9 cellular contexts compared by ENCODE assay signal in the genomic region with DNA sequence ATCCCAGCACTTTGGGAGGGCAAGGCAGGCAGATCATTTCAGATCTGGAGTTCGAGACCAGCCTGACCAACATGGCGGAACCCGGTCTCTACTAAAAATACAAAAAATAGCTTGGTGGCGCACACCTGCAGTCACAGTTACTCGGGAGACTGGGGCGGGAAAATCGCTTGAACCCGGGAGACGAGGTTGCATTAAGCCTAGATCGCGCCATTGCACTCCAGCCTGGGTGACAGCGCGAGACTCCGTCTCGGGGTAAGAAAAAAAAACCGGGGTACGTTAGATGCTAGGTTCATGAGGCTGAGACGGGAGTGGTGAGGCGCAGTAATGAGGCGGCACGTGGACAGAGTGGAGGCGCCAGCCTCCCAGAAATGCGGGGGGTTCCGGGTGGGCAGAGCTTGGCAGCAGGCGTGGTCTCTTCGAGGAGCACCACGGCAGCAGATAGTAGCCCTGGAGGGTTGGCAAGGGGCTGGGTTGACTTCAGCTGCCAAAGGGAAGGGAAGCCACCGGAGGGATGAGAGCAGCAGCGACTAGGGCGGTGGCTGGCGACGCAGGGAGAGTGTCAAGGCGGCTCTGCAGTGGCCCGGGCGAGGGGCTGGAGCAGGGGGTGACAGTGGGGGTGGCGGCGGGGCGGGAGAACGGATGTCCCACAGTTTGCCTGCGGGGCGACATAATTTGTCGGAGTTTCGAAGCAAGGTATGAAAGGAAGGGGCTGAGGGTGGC. TPM values are rescaled to one million over a fixed set of nuclear protein-coding genes. Genes with fewer than 3 reads are reported as not detected.
DNase-seq lines count a peak whose midpoint lies in the region; ATAC-seq and TF ChIP-seq lines count a peak whose summit lies in the region.
"Had no signal": no experiment of that assay in that cellular context is flagged by ENCODE, and none has a peak within 500 bp of the region (broad histone marks: within the 10 kb centered on the region; RNA-seq: fewer than 3 reads in every experiment).

No MANE protein-coding gene starts in this region.

- 0 out of 2 replicates have a peak, but pooled peaks cover 5% of the 10 kb centered on the region for H3K36me3 ChIP-seq in GM23248 (ENCODE audit: low read depth)
- peaks cover 11% of the 10 kb centered on the region; the same call in 1 of the 2 replicates for H3K36me3 ChIP-seq in SU-DHL-6 (ENCODE audit: low read length)
- H3K36me3 ChIP-seq in sigmoid colon = peaks cover 0 to 44% (median 22%) of the 10 kb centered on the region in 4 donors

- ATAC-seq in GM18505 (IDR thresholded peaks at IDR 0.05; ENCODE audit: unreplicated experiment) = no peak
- ATAC-seq in GM21529 (IDR thresholded peaks at IDR 0.05; ENCODE audit: unreplicated experiment) = no peak

- no peak for TF ChIP-seq POLR2A in sigmoid colon (IDR thresholded peaks at IDR 0.05)
- TF ChIP-seq POLR2A in GM18505 (IDR thresholded peaks at IDR 0.05; ENCODE audit: borderline replicate concordance, extremely low read depth, insufficient read depth, insufficient read length) = no peak

- intact Hi-C loops in sigmoid colon (cut with DNase I) = no loop called here

- H3K9ac ChIP-seq in GM23248 = peak overlapping the region; percentile 96
- H3K9ac ChIP-seq in SU-DHL-6 (ENCODE audit: low read length) = peak overlapping the region; percentile 99

- H3F3A ChIP-seq in GM23248 (ENCODE audit: insufficient read depth) (peaks cover 29% of the 10 kb centered on the region), SU-DHL-6 (ENCODE audit: insufficient read depth) (peaks cover 25% of the 10 kb centered on the region)

- peak overlapping the region; percentile 82; the same call in 1 of the 2 replicates for H2AFZ ChIP-seq in GM23248
- peak overlapping the region; percentile 89 for H2AFZ ChIP-seq in SU-DHL-6 (ENCODE audit: low read depth, low read length, severe bottlenecking)

- DNase-seq in GM23248 = peak; percentile 30
- DNase-seq in fibroblast of the aortic adventitia (ENCODE audit: low read depth) = no peak
- DNase-seq in sigmoid colon = no peak
- DNase-seq in HCEC 1CT = no peak
- no peak for DNase-seq in NCI-H187 treated with DMSO at 0.1 percent for 48 hours (lab: John Stamatoyannopoulos, UW)

- H3K4me2 ChIP-seq in GM23248 (ENCODE audit: unreplicated experiment) = peak overlapping the region; percentile 80
- peak overlapping the region; percentile 91 for H3K4me2 ChIP-seq in SU-DHL-6 (ENCODE audit: low read depth, low read length, poor library complexity, severe bottlenecking)

- H3K79me2 ChIP-seq in GM23248 (ENCODE audit: insufficient read depth) = peaks cover 82% of the 10 kb centered on the region
- H3K79me2 ChIP-seq in SU-DHL-6 (ENCODE audit: insufficient read depth, low read length) = peaks cover 48% of the 10 kb centered on the region

- H3K27ac ChIP-seq in GM23248 (peak overlapping the region; percentile 70), SU-DHL-6 (ENCODE audit: low read depth, low read length) (peak overlapping the region; percentile 54), sigmoid colon (peak overlapping the region; percentile 86 to 95 (median 93))

- in situ Hi-C loops in GM23248 (cut with MboI) = no loop called here

- H3K27me3 ChIP-seq in GM23248 (replicated peaks; ENCODE audit: insufficient read depth) = no peaks in the 10 kb centered on the region
- H3K27me3 ChIP-seq in SU-DHL-6 (ENCODE audit: low read length) = no peaks in the 10 kb centered on the region
- no peaks in the 10 kb centered on the region for H3K27me3 ChIP-seq in sigmoid colon

- H3K4me3 ChIP-seq in GM23248 (peak overlapping the region; percentile 90), SU-DHL-6 (ENCODE audit: insufficient read depth, low read length, poor library complexity, severe bottlenecking) (peak overlapping the region; percentile 97), fibroblast of the aortic adventitia (ENCODE audit: low read depth, low read length) (peak overlapping the region; percentile 82), sigmoid colon (peak overlapping the region; percentile 85 to 99 (median 96))

- no peaks in the 10 kb centered on the region for H3K9me2 ChIP-seq in GM23248 (ENCODE audit: insufficient read depth)
- H3K9me2 ChIP-seq in SU-DHL-6 (replicated peaks; ENCODE audit: insufficient read depth, low read length) = no peaks in the 10 kb centered on the region

- H4K20me1 ChIP-seq in GM23248 (ENCODE audit: insufficient read depth) (0 out of 2 replicates have a peak, but pooled peaks cover 3% of the 10 kb centered on the region), SU-DHL-6 (ENCODE audit: low read depth, low read length) (0 out of 2 replicates have a peak, but pooled peaks cover 7% of the 10 kb centered on the region)

- no peak for TF ChIP-seq EP300 in sigmoid colon (IDR thresholded peaks at IDR 0.05)

- 41 to 62% methylated on average over 29 to 43 of the region's 43 CpGs for WGBS in GM23248 (ENCODE audit: low coverage in 1 of 2, low lambda C conversion rate in 2 of 2, missing lambda C conversion rate in 2 of 2), 2 experiments
- 39 to 42% methylated on average over 43 of the region's 43 CpGs for WGBS in sigmoid colon, 2 donors

- H3K9me3 ChIP-seq in GM23248 (ENCODE audit: low read depth) = no peaks in the 10 kb centered on the region
- H3K9me3 ChIP-seq in SU-DHL-6 (ENCODE audit: insufficient read depth, low read length) = no peaks in the 10 kb centered on the region
- no peaks in the 10 kb centered on the region for H3K9me3 ChIP-seq in sigmoid colon

- no peak for TF ChIP-seq CTCF in SU-DHL-6 (IDR thresholded peaks at IDR 0.05; ENCODE audit: insufficient read depth, low read length, poor library complexity, severe bottlenecking)
- no peak for TF ChIP-seq CTCF in fibroblast of the aortic adventitia (IDR thresholded peaks at IDR 0.05; ENCODE audit: insufficient read depth, low read length)
- no peak for TF ChIP-seq CTCF in sigmoid colon (IDR thresholded peaks at IDR 0.05)

- H3K4me1 ChIP-seq in GM23248 (ENCODE audit: insufficient read depth) = peaks cover 17% of the 10 kb centered on the region
- peaks cover 0 to 48% (median 37%) of the 10 kb centered on the region in 4 donors for H3K4me1 ChIP-seq in sigmoid colon

RNA-seq across cellular contexts. Expression of a gene that starts 0.8 kb away (rescaled TPM):
- total RNA-seq in GM23248 (2014; rRNA removed; shearing (Covaris generic)) = 88.9 and 105 TPM in 2 replicates
- polyA plus RNA-seq in GM23248 (2016; fragmentation: Nextera tagmentation; extraction: Ambion mirVana) (176 and 181 TPM in 2 replicates), sigmoid colon (100 to 1,000 TPM; 155 to 216 (median 171) TPM)
- total RNA-seq in fibroblast of the aortic adventitia (ENCODE audit: low replicate concordance) (104 and 123 TPM in 2 replicates), sigmoid colon (100 to 1,000 TPM; 133 to 235 (median 206) TPM)

RNA-seq across cellular contexts. Expression of a gene that starts 7.1 kb away (rescaled TPM):
- total RNA-seq in GM23248 (2014; rRNA removed; shearing (Covaris generic)) = 150 and 185 TPM in 2 replicates
- 151 and 199 TPM in 2 replicates for polyA plus RNA-seq in GM23248 (2016; fragmentation: Nextera tagmentation; extraction: Ambion mirVana)
- total RNA-seq in fibroblast of the aortic adventitia (ENCODE audit: low replicate concordance) = 102 and 133 TPM in 2 replicates
- total RNA-seq in sigmoid colon = 100 to 1,000 TPM; 139 to 375 (median 173) TPM
- 10 to 100 TPM; 15.0 to 99.6 (median 16.2) TPM for polyA plus RNA-seq in sigmoid colon

RNA-seq across cellular contexts. Expression of a gene that starts 14.8 kb away (rescaled TPM):
- 0.51 and 0.97 TPM in 2 replicates for total RNA-seq in GM23248 (2014; rRNA removed; shearing (Covaris generic))
- polyA plus RNA-seq in GM23248 (2016; fragmentation: Nextera tagmentation; extraction: Ambion mirVana) (0.44 and 0.70 TPM in 2 replicates), sigmoid colon (1 to 10 TPM in 2 of 3 donors, under 1 TPM in 1; 0.69 to 5.4 (median 3.8) TPM)
- total RNA-seq in fibroblast of the aortic adventitia (ENCODE audit: low replicate concordance) (1.7 and 2.4 TPM in 2 replicates), sigmoid colon (10 to 100 TPM; 10.0 to 23.0 (median 15.8) TPM)
- total RNA-seq: T-helper 1 cell treated with Interleukin-12 subunit alpha and Interleukin-12 subunit beta and Interleukin-4 antibody, amounts not matched to agents 30 ng/mL and 1 ng/mL, for 36 hours had no signal

RNA-seq across cellular contexts. Expression of a gene that starts 29.2 kb away (rescaled TPM):
- total RNA-seq in GM23248 (2014; rRNA removed; shearing (Covaris generic)) = 1.4 and 2.3 TPM in 2 replicates
- polyA plus RNA-seq in GM23248 (2016; fragmentation: Nextera tagmentation; extraction: Ambion mirVana) (0.60 and 1.3 TPM in 2 replicates), sigmoid colon (10 to 100 TPM in 1 of 3 donors, 1 to 10 TPM in 2; 2.4 to 44.2 (median 3.7) TPM)
- total RNA-seq in fibroblast of the aortic adventitia (ENCODE audit: low replicate concordance) (1.8 and 2.9 TPM in 2 replicates), sigmoid colon (100 to 1,000 TPM in 1 of 4 donors, 10 to 100 TPM in 3; 47.1 to 107 (median 71.1) TPM)

RNA-seq across cellular contexts. Expression of a gene that starts 31.3 kb away (rescaled TPM):
- total RNA-seq in GM23248 (2014; rRNA removed; shearing (Covaris generic)) = 118 and 120 TPM in 2 replicates
- polyA plus RNA-seq in GM23248 (2016; fragmentation: Nextera tagmentation; extraction: Ambion mirVana) (216 and 218 TPM in 2 replicates), sigmoid colon (100 to 1,000 TPM; 263 to 288 (median 271) TPM)
- total RNA-seq in fibroblast of the aortic adventitia (ENCODE audit: low replicate concordance) (71.1 and 82.0 TPM in 2 replicates), sigmoid colon (100 to 1,000 TPM in 3 of 4 donors, 10 to 100 TPM in 1; 89.3 to 143 (median 124) TPM)
